Comparison of ENCODE assay signal across 11 cellular contexts in the genomic region with DNA sequence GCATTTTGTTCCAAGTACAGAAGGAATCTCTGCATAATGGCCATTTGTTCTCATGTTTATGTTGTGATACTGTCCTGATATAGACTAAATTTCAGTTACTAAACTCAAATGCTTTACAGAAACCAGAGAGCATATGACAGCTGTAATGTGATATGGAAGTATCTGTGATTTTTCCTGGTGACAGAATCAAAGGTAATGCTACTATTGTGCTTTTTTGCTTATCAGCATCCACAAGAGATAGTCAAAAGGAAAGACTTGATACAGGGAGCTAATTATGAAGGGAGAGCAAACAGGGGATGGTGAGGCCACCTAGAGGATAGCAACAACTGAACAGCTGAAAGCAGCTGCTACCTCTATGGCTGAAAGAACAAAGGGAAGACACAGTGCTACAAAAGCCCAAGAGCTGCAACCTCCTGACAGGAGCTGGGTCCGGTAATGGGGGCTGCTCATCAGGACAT.
A peak's percentile ranks its signal among the peaks of the same experiment; 100 is the strongest.
DNase-seq lines count a peak whose midpoint lies in the region; ATAC-seq and TF ChIP-seq lines count a peak whose summit lies in the region.
"Had no signal": no experiment of that assay in that cellular context is flagged by ENCODE, and none has a peak within 500 bp of the region (broad histone marks: within the 10 kb centered on the region; RNA-seq: fewer than 3 reads in every experiment).

No MANE protein-coding gene starts in this region.

- H3K4me1 ChIP-seq in SJCRH30, result no peaks in the 10 kb centered on the region
- H3K4me1 ChIP-seq in transverse colon, result no peaks in the 10 kb centered on the region
- H3K4me1 ChIP-seq: tibial artery had no signal

- no peaks in the 10 kb centered on the region for H3K36me3 ChIP-seq in SJCRH30
- H3K36me3 ChIP-seq in transverse colon, result no peaks in the 10 kb centered on the region
- H3K36me3 ChIP-seq: heart left ventricle, tibial artery had no signal

- intact Hi-C loops in sciatic nerve (cut with DNase I) (no loop called here), transverse colon (cut with DNase I; ENCODE audit: low total_unique reads) (no loop called here)

- H3K4me3 ChIP-seq in SJCRH30 (no peak overlapping the region), transverse colon (no peak overlapping the region)
- H3K4me3 ChIP-seq: heart left ventricle, tibial artery had no signal

- DNase-seq in AG09319 (ENCODE audit: extremely low read depth, low read depth), result no peak
- DNase-seq in SJCRH30, result peak; percentile 9 to 49
- peak; percentile 39 for DNase-seq in iris pigment epithelial cell (ENCODE audit: low read depth)
- DNase-seq in sciatic nerve (ENCODE audit: low spot score), result no peak
- no peak for DNase-seq in transverse colon
- DNase-seq in activated CD4-positive, CD25-positive, alpha-beta regulatory T cell (lab: John Stamatoyannopoulos, UW), result no peak
- DNase-seq: activated naive CD4-positive, alpha-beta T cell; heart left ventricle; tibial artery had no signal

- TF ChIP-seq POLR2A in transverse colon (IDR thresholded peaks at IDR 0.05), result no peak

- TF ChIP-seq CTCF in AG09319 (IDR thresholded peaks at IDR 0.05; ENCODE audit: low read depth, low read length), result peak; percentile 31
- TF ChIP-seq CTCF in transverse colon (IDR thresholded peaks at IDR 0.05), result no peak

- 71% methylated on average over 1 of the region's 1 CpG; no CpG with 5 or more reads in 1 of the 2 donors for WGBS in transverse colon (ENCODE audit: low coverage in 1 of 2), 2 donors

- TF ChIP-seq EP300 in transverse colon (IDR thresholded peaks at IDR 0.05; ENCODE audit: low read depth), result no peak

- 0 out of 2 replicates have a peak, but pooled peaks cover 3% of the 10 kb centered on the region for H3K27me3 ChIP-seq in SJCRH30
- H3K27me3 ChIP-seq in transverse colon, result no peaks in the 10 kb centered on the region
- H3K27me3 ChIP-seq: heart left ventricle, tibial artery had no signal

- in situ Hi-C loops in transverse colon (cut with MboI; ENCODE audit: low pct_ligation_motif_present in 1 of 4, low pct_unique_long_range_greater_than_20kb in 1 of 4, low sequenced_read_pairs in 3 of 4), result no loop called here

- ATAC-seq in GM21723 (IDR thresholded peaks at IDR 0.05; ENCODE audit: unreplicated experiment), result peak; percentile 62
- ATAC-seq in sciatic nerve, result no peak
- no peak for ATAC-seq in GM18517 (IDR thresholded peaks at IDR 0.05; ENCODE audit: unreplicated experiment)
- ATAC-seq: heart left ventricle had no signal

- H3K27ac ChIP-seq in SJCRH30 (no peak overlapping the region), transverse colon (no peak overlapping the region)
- H3K27ac ChIP-seq: heart left ventricle, tibial artery had no signal

- H3K9me3 ChIP-seq in SJCRH30 (replicated peaks), result no peaks in the 10 kb centered on the region
- H3K9me3 ChIP-seq in transverse colon, result no peaks in the 10 kb centered on the region
- H3K9me3 ChIP-seq: heart left ventricle, tibial artery had no signal

Comparison
In these comparisons a context has a peak if more than half of its experiments do, and no peak if none do; other contexts are left out.
1. DNase-seq: peak in SJCRH30 (2 of 2) and iris pigment epithelial cell (single experiment); none in AG09319 (single experiment), sciatic nerve (single experiment), transverse colon (single experiment) and activated CD4-positive, CD25-positive, alpha-beta regulatory T cell (0 of 4).